ENCODE assay signal across 27 cellular contexts in the genomic region with DNA sequence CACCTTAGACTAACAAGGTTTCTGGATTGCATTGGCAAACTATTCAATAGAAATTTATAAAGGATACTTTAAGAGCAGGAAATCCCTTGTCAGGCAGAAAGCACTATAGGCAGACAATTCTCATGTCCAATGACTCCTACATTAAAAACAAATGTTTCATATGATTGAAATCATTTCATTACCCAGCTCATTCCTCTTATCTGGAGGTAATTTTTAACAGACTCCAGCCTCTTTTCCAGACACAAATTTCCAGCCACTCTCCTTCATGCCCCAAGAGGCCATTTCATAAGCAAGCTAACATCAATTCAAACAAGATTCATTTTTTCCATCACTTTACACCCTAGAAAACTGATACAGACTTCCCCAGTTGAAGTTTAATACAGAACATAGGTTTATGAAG.
"Had no signal": no experiment of that assay in that cellular context is flagged by ENCODE, and none has a peak within 500 bp of the region (broad histone marks: within the 10 kb centered on the region; RNA-seq: fewer than 3 reads in every experiment).

No MANE protein-coding gene starts in this region.

- H3K27ac ChIP-seq: neural progenitor cell, ovary, parathyroid adenoma, psoas muscle, right lobe of liver, sigmoid colon, spleen, suprapubic skin, testis, tibial artery, transverse colon, vagina had no signal

- H3K4me3 ChIP-seq: neural progenitor cell, ovary, psoas muscle, right lobe of liver, sigmoid colon, spleen, suprapubic skin, testis, tibial artery, transverse colon, vagina had no signal

- ATAC-seq: natural killer cell; psoas muscle; right cardiac atrium; right lobe of liver; stimulated activated memory B cell treated with anti-CD40 and anti-IgM and Interleukin-4, amounts not matched to agents 10 μg/mL and 1 μg/mL and 100 μg/mL, for 72 hours; stimulated activated naive CD8-positive, alpha-beta T cell treated with anti-CD3 and anti-CD28 coated beads, Interleukin-15, amount 100 ng/mL, for 72 hours; stimulated activated naive CD8-positive, alpha-beta T cell treated with anti-CD3 and anti-CD28 coated beads, Interleukin-15, Interleukin-2, amounts not matched to agents 100 U/mL and 50 U/mL, for 24 hours had no signal

- DNase-seq: natural killer cell; occipital lobe; ovary; posterior cingulate gyrus; psoas muscle; right cardiac atrium; right lobe of liver; sigmoid colon; small intestine; spleen; stimulated activated CD4-positive, alpha-beta T cell treated with anti-CD3 and anti-CD28 coated beads, Interleukin-12 subunit alpha, Interleukin-12 subunit beta, amount 100 ng/mL, for 4 hours; stimulated activated CD4-positive, alpha-beta T cell treated with anti-CD3 and anti-CD28 coated beads, Interleukin-1b, Interleukin-23, amount 100 ng/mL, for 48 hours; stimulated activated CD4-positive, alpha-beta T cell treated with anti-CD3 and anti-CD28 coated beads, Interleukin-4, amount 100 ng/mL, for 1 hour; stimulated activated CD4-positive, alpha-beta T cell treated with anti-CD3 and anti-CD28 coated beads, Interleukin-4, amount 100 ng/mL, for 4 hours; stimulated activated CD8-positive, alpha-beta memory T cell treated with anti-CD3 and anti-CD28 coated beads, Interleukin-4, amount 100 ng/mL, for 48 hours; stimulated activated naive CD4-positive, alpha-beta T cell; stimulated activated naive CD8-positive, alpha-beta T cell treated with anti-CD3 and anti-CD28 coated beads, Interleukin-15, amount 100 ng/mL, for 72 hours; stimulated activated naive CD8-positive, alpha-beta T cell treated with anti-CD3 and anti-CD28 coated beads, Interleukin-15, Interleukin-2, amounts not matched to agents 100 U/mL and 50 U/mL, for 24 hours; substantia nigra; testis; tibial artery; transverse colon had no signal

- H3K4me1 ChIP-seq: neural progenitor cell, parathyroid adenoma, psoas muscle, right lobe of liver, sigmoid colon, spleen, suprapubic skin, testis, tibial artery, transverse colon, vagina had no signal

- H3K36me3 ChIP-seq: neural progenitor cell, ovary, right lobe of liver, sigmoid colon, spleen, suprapubic skin, tibial artery, transverse colon, vagina had no signal

- H3K9me3 ChIP-seq: ovary, psoas muscle, right lobe of liver, suprapubic skin, testis, tibial artery, transverse colon, vagina had no signal

- H3K27me3 ChIP-seq: neural progenitor cell, ovary, right lobe of liver, sigmoid colon, spleen, suprapubic skin, testis, tibial artery, transverse colon, vagina had no signal
